ENCODE assay signal across 20 cellular contexts in genomic region chr2:162114291-162114690, GRCh38. TPM values are rescaled to one million over a fixed set of nuclear protein-coding genes. Genes with fewer than 3 reads are reported as not detected.
DNase-seq lines count a peak whose midpoint lies in the region; ATAC-seq, FAIRE-seq and TF ChIP-seq lines count a peak whose summit lies in the region.
"Had no signal": no experiment of that assay in that cellular context is flagged by ENCODE, and none has a peak within 500 bp of the region (broad histone marks: within the 10 kb centered on the region; RNA-seq: fewer than 3 reads in every experiment).

No MANE protein-coding gene starts in this region.

- H3K4me1 Mint-ChIP-seq in astrocyte (ENCODE audit: low read depth, unreplicated experiment): peaks cover 12% of the 10 kb centered on the region
- peaks cover 2 to 4% of the 10 kb centered on the region in 2 donors for H3K4me1 Mint-ChIP-seq in effector memory CD8-positive, alpha-beta T cell (ENCODE audit: low read depth in 2 of 2)
- H3K4me1 Mint-ChIP-seq in stimulated activated naive CD8-positive, alpha-beta T cell treated with anti-CD3 and anti-CD28 coated beads, Interleukin-15, amount 100 ng/mL, for 72 hours: peaks cover 11% of the 10 kb centered on the region
- H3K4me1 Mint-ChIP-seq: mesothelial cell of epicardium had no signal

- H3K27ac ChIP-seq in right atrium auricular region (no peak overlapping the region), astrocyte (ENCODE audit: low read depth, low read length) (no peak overlapping the region)
- H3K27ac ChIP-seq: neutrophil, transverse colon had no signal

- H4K20me1 ChIP-seq in astrocyte (ENCODE audit: insufficient read depth, low read length): no peaks in the 10 kb centered on the region

- intact Hi-C loops in left ventricle myocardium superior (cut with micrococcal nuclease): no loop called here

- no peak for FAIRE-seq in astrocyte (lab: Jason Lieb, UNC)
- FAIRE-seq: H1 had no signal

- H3K4me3 Mint-ChIP-seq in astrocyte (ENCODE audit: unreplicated experiment): no peak overlapping the region
- no peak overlapping the region for H3K4me3 Mint-ChIP-seq in effector memory CD8-positive, alpha-beta T cell
- H3K4me3 Mint-ChIP-seq in stimulated activated naive CD8-positive, alpha-beta T cell treated with anti-CD3 and anti-CD28 coated beads, Interleukin-15, amount 100 ng/mL, for 72 hours: no peak overlapping the region
- H3K4me3 Mint-ChIP-seq: activated CD4-positive, alpha-beta T cell treated with anti-CD3 and anti-CD28 coated beads, Interleukin-2, amount 10 ng/mL, durations not matched to agents 24 days and 14 days; activated naive CD4-positive, alpha-beta T cell treated with anti-CD3 and anti-CD28 coated beads for 36 hours; CD4-positive, alpha-beta T cell; mesothelial cell of epicardium had no signal

- H3K9me3 ChIP-seq in right atrium auricular region (no peaks in the 10 kb centered on the region), astrocyte (ENCODE audit: insufficient read depth, low read depth, low read length) (no peaks in the 10 kb centered on the region)
- H3K9me3 ChIP-seq: neutrophil had no signal

- H3K79me2 ChIP-seq in astrocyte (ENCODE audit: insufficient read depth, low read length): no peaks in the 10 kb centered on the region

- H3K9me3 Mint-ChIP-seq in astrocyte (ENCODE audit: unreplicated experiment): peaks cover 5% of the 10 kb centered on the region
- H3K9me3 Mint-ChIP-seq in effector memory CD8-positive, alpha-beta T cell: no peaks in the 10 kb centered on the region
- peaks cover 11 to 13% of the 10 kb centered on the region in 2 donors for H3K9me3 Mint-ChIP-seq in stimulated activated naive CD8-positive, alpha-beta T cell treated with anti-CD3 and anti-CD28 coated beads, Interleukin-15, amount 100 ng/mL, for 72 hours

- no peaks in the 10 kb centered on the region for H3K27me3 ChIP-seq in right atrium auricular region
- no peaks in the 10 kb centered on the region for H3K27me3 ChIP-seq in astrocyte (ENCODE audit: insufficient read depth, low read length)
- H3K27me3 ChIP-seq: neutrophil, transverse colon had no signal

- peaks cover 0 to 25% of the 10 kb centered on the region in 2 donors for H3K4me1 ChIP-seq in right atrium auricular region
- H3K4me1 ChIP-seq in astrocyte (ENCODE audit: insufficient read depth, low read length): peaks cover 13% of the 10 kb centered on the region

- DNase-seq in left ventricle myocardium superior: no peak
- no peak for DNase-seq in right atrium auricular region (ENCODE audit: low spot score)
- no peak for DNase-seq in astrocyte (ENCODE audit: low read depth)
- DNase-seq in glomerular visceral epithelial cell (ENCODE audit: extremely low spot score): peak; percentile 42
- no peak for DNase-seq in NCI-H1092 (lab: John Stamatoyannopoulos, UW)
- no peak for DNase-seq in effector memory CD8-positive, alpha-beta T cell
- no peak for DNase-seq in stimulated activated naive CD8-positive, alpha-beta T cell treated with anti-CD3 and anti-CD28 coated beads, Interleukin-15, amount 100 ng/mL, for 72 hours
- DNase-seq: ACHN; activated naive CD4-positive, alpha-beta T cell treated with anti-CD3 and anti-CD28 coated beads for 36 hours; CD4-positive, alpha-beta T cell; head of caudate nucleus; NCI-H82; transverse colon had no signal

- ATAC-seq in left ventricle myocardium superior (peak; percentile 12), GM18907 (IDR thresholded peaks at IDR 0.05; ENCODE audit: unreplicated experiment) (no peak)
- ATAC-seq in effector memory CD8-positive, alpha-beta T cell (replicated peaks): no peak
- no peak for ATAC-seq in stimulated activated naive CD8-positive, alpha-beta T cell treated with anti-CD3 and anti-CD28 coated beads, Interleukin-15, amount 100 ng/mL, for 72 hours

- TF ChIP-seq CTCF in right atrium auricular region (IDR thresholded peaks at IDR 0.05) (no peak), astrocyte (IDR thresholded peaks at IDR 0.05; ENCODE audit: insufficient read depth, low read depth, low read length) (no peak)

- H3K4me2 ChIP-seq in astrocyte (ENCODE audit: low read length): no peak overlapping the region

- no peak overlapping the region for H2AFZ ChIP-seq in astrocyte (ENCODE audit: low read depth, low read length)

- peak overlapping the region; percentile 13 for H3K27ac Mint-ChIP-seq in astrocyte (ENCODE audit: unreplicated experiment)
- H3K27ac Mint-ChIP-seq in effector memory CD8-positive, alpha-beta T cell: no peak overlapping the region
- no peak overlapping the region for H3K27ac Mint-ChIP-seq in stimulated activated naive CD8-positive, alpha-beta T cell treated with anti-CD3 and anti-CD28 coated beads, Interleukin-15, amount 100 ng/mL, for 72 hours
- H3K27ac Mint-ChIP-seq: activated CD4-positive, alpha-beta T cell treated with anti-CD3 and anti-CD28 coated beads, Interleukin-2, amount 10 ng/mL, durations not matched to agents 24 days and 14 days; activated naive CD4-positive, alpha-beta T cell treated with anti-CD3 and anti-CD28 coated beads for 36 hours; CD4-positive, alpha-beta T cell; mesothelial cell of epicardium had no signal

- H3K27me3 Mint-ChIP-seq in astrocyte (ENCODE audit: low read depth, unreplicated experiment): no peaks in the 10 kb centered on the region
- H3K27me3 Mint-ChIP-seq in effector memory CD8-positive, alpha-beta T cell: peaks cover 0 to 6% of the 10 kb centered on the region in 2 donors
- no peaks in the 10 kb centered on the region for H3K27me3 Mint-ChIP-seq in stimulated activated naive CD8-positive, alpha-beta T cell treated with anti-CD3 and anti-CD28 coated beads, Interleukin-15, amount 100 ng/mL, for 72 hours
- H3K27me3 Mint-ChIP-seq: activated CD4-positive, alpha-beta T cell treated with anti-CD3 and anti-CD28 coated beads, Interleukin-2, amount 10 ng/mL, durations not matched to agents 24 days and 14 days; CD4-positive, alpha-beta T cell had no signal

- H3K9ac ChIP-seq in astrocyte (ENCODE audit: low read length): no peak overlapping the region

- H3K36me3 ChIP-seq in right atrium auricular region: no peaks in the 10 kb centered on the region
- H3K36me3 ChIP-seq in astrocyte (ENCODE audit: insufficient read depth, low read length): no peaks in the 10 kb centered on the region
- H3K36me3 ChIP-seq: neutrophil, transverse colon had no signal

- H3K4me3 ChIP-seq in right atrium auricular region (no peak overlapping the region), astrocyte (ENCODE audit: insufficient read depth, low read depth, low read length) (no peak overlapping the region)
- H3K4me3 ChIP-seq: transverse colon had no signal

- H3K36me3 Mint-ChIP-seq in astrocyte (ENCODE audit: low read depth, unreplicated experiment): no peaks in the 10 kb centered on the region
- H3K36me3 Mint-ChIP-seq in effector memory CD8-positive, alpha-beta T cell (ENCODE audit: insufficient read depth): peaks cover 3% of the 10 kb centered on the region
- H3K36me3 Mint-ChIP-seq: mesothelial cell of epicardium had no signal

RNA-seq across cellular contexts. Expression of gene GCG, which starts 37.8 kb away (rescaled TPM):
- total RNA-seq in left ventricle myocardium superior: not detected
- not detected for total RNA-seq in right atrium auricular region
- total RNA-seq in astrocyte: not detected in 2 replicates
- total RNA-seq: activated CD4-positive, alpha-beta T cell treated with anti-CD3 and anti-CD28 coated beads, Interleukin-2, amount 10 ng/mL, durations not matched to agents 24 days and 14 days; activated naive CD4-positive, alpha-beta T cell treated with anti-CD3 and anti-CD28 coated beads for 36 hours; bronchial epithelial cell; CD4-positive, alpha-beta T cell; H1; Right ventricle myocardium inferior had no signal

RNA-seq across cellular contexts. Expression of gene DPP4, which starts 40.3 kb away (rescaled TPM):
- total RNA-seq in left ventricle myocardium superior: 6.7 TPM
- 1 to 10 TPM; 4.5 to 6.8 TPM for total RNA-seq in right atrium auricular region
- total RNA-seq in astrocyte: 5.3 and 6.7 TPM in 2 replicates
